In genomic region chr4:87529187-87529586, GRCh38 we compare ENCODE assay signal across 11 cellular contexts. TPM values are rescaled to one million over a fixed set of nuclear protein-coding genes. Genes with fewer than 3 reads are reported as not detected.
DNase-seq lines count a peak whose midpoint lies in the region; ATAC-seq and TF ChIP-seq lines count a peak whose summit lies in the region.
"Had no signal": no experiment of that assay in that cellular context is flagged by ENCODE, and none has a peak within 500 bp of the region (broad histone marks: within the 10 kb centered on the region; RNA-seq: fewer than 3 reads in every experiment).

Gene SPARCL1 (minus strand): TSS chr4:87529376. CDS start chr4:87499574, 29,802 bp downstream.

- no peaks in the 10 kb centered on the region for H3K4me1 ChIP-seq in mucosa of rectum (ENCODE audit: control insufficient read depth in 2 of 2, insufficient read depth in 2 of 2, low read length in 2 of 2)
- peaks cover 36% of the 10 kb centered on the region for H3K4me1 ChIP-seq in suprapubic skin

- H3K9ac ChIP-seq in mucosa of rectum (ENCODE audit: low read depth in 1 of 2, low read length in 2 of 2) = peak within 1 kb of the TSS; percentile 64 to 71

- CTCF ChIA-PET in activated naive CD4-positive, alpha-beta T cell treated with anti-CD3 and anti-CD28 coated beads, Interleukin-2, amount 10 ng/mL, durations not matched to agents 7 days and 5 days (lab: Charles Lee) = no interaction called here

- peaks cover 0 to 4% of the 10 kb centered on the region in 2 donors for H3K9me3 ChIP-seq in mucosa of rectum (ENCODE audit: control insufficient read depth in 2 of 2, low read length in 2 of 2)
- H3K9me3 ChIP-seq in suprapubic skin = no peaks in the 10 kb centered on the region
- H3K9me3 ChIP-seq: MG63 had no signal

- H3K27me3 ChIP-seq in mucosa of rectum (ENCODE audit: control insufficient read depth in 2 of 2, insufficient read depth in 2 of 2, low read length in 2 of 2) (no peaks in the 10 kb centered on the region), suprapubic skin (no peaks in the 10 kb centered on the region)
- H3K27me3 ChIP-seq: MG63 had no signal

- DNase-seq in fibroblast of the aortic adventitia (ENCODE audit: low read depth) (peak; percentile 59), suprapubic skin (ENCODE audit: low spot score in 2 of 2) (no peak)
- no peak for DNase-seq in activated naive CD4-positive, alpha-beta T cell treated with anti-CD3 and anti-CD28 coated beads, Interleukin-2, amount 10 ng/mL, durations not matched to agents 7 days and 5 days
- DNase-seq in naive thymus-derived CD8-positive, alpha-beta T cell = no peak
- DNase-seq: MG63 had no signal

- TF ChIP-seq EP300 in suprapubic skin (IDR thresholded peaks at IDR 0.05) = no peak

- POLR2A ChIA-PET in naive thymus-derived CD8-positive, alpha-beta T cell (lab: Charles Lee) = no interaction called here

- TF ChIP-seq CTCF in fibroblast of the aortic adventitia (IDR thresholded peaks at IDR 0.05; ENCODE audit: insufficient read depth, low read length) (no peak), suprapubic skin (IDR thresholded peaks at IDR 0.05) (no peak)

- H3K27ac Mint-ChIP-seq in activated naive CD4-positive, alpha-beta T cell treated with anti-CD3 and anti-CD28 coated beads, Interleukin-2, amount 10 ng/mL, durations not matched to agents 7 days and 5 days = no peak within 1 kb of the TSS
- H3K27ac Mint-ChIP-seq in naive thymus-derived CD8-positive, alpha-beta T cell = no peak within 1 kb of the TSS
- H3K27ac Mint-ChIP-seq: activated T-helper 2 cell treated with anti-CD3 and anti-CD28 coated beads, Interferon-gamma antibody, Interleukin-2, Interleukin-4, amounts not matched to agents 10 μg/mL and 5 μg/mL and 100 μg/mL, durations not matched to agents 14 hours and 24 hours and 36 hours; natural killer cell treated with Interleukin-12 subunit alpha and Interleukin-12 subunit beta and Interleukin-15 and Interleukin-18, amount 100 ng/mL, for 72 hours had no signal

- H3K4me1 Mint-ChIP-seq in activated naive CD4-positive, alpha-beta T cell treated with anti-CD3 and anti-CD28 coated beads, Interleukin-2, amount 10 ng/mL, durations not matched to agents 7 days and 5 days = no peaks in the 10 kb centered on the region
- no peaks in the 10 kb centered on the region for H3K4me1 Mint-ChIP-seq in naive thymus-derived CD8-positive, alpha-beta T cell

- TF ChIP-seq POLR2A in suprapubic skin (IDR thresholded peaks at IDR 0.05) = no peak

- no peaks in the 10 kb centered on the region for H3K36me3 Mint-ChIP-seq in activated naive CD4-positive, alpha-beta T cell treated with anti-CD3 and anti-CD28 coated beads, Interleukin-2, amount 10 ng/mL, durations not matched to agents 7 days and 5 days
- H3K36me3 Mint-ChIP-seq in naive thymus-derived CD8-positive, alpha-beta T cell = peaks cover 0 to 11% (median 0%) of the 10 kb centered on the region in 3 donors

- H3K9me3 Mint-ChIP-seq in activated naive CD4-positive, alpha-beta T cell treated with anti-CD3 and anti-CD28 coated beads, Interleukin-2, amount 10 ng/mL, durations not matched to agents 7 days and 5 days = peaks cover 6% of the 10 kb centered on the region
- H3K9me3 Mint-ChIP-seq in naive thymus-derived CD8-positive, alpha-beta T cell = peaks cover 0 to 17% (median 5%) of the 10 kb centered on the region in 9 donors

- H3K36me3 ChIP-seq in mucosa of rectum (ENCODE audit: control insufficient read depth in 2 of 2, insufficient read depth in 2 of 2, low read length in 2 of 2) (no peaks in the 10 kb centered on the region), suprapubic skin (no peaks in the 10 kb centered on the region)
- H3K36me3 ChIP-seq: MG63 had no signal

- H3K4me3 Mint-ChIP-seq in activated naive CD4-positive, alpha-beta T cell treated with anti-CD3 and anti-CD28 coated beads, Interleukin-2, amount 10 ng/mL, durations not matched to agents 7 days and 5 days = no peak within 1 kb of the TSS
- H3K4me3 Mint-ChIP-seq in naive thymus-derived CD8-positive, alpha-beta T cell = no peak within 1 kb of the TSS
- H3K4me3 Mint-ChIP-seq: natural killer cell treated with Interleukin-12 subunit alpha and Interleukin-12 subunit beta and Interleukin-15 and Interleukin-18, amount 100 ng/mL, for 72 hours had no signal

- no peak for ATAC-seq in GM21367 (IDR thresholded peaks at IDR 0.05; ENCODE audit: unreplicated experiment)
- no peak for ATAC-seq in HG03520 (IDR thresholded peaks at IDR 0.05; ENCODE audit: unreplicated experiment)
- ATAC-seq in naive thymus-derived CD8-positive, alpha-beta T cell = no peak
- ATAC-seq: natural killer cell treated with Interleukin-12 subunit alpha and Interleukin-12 subunit beta and Interleukin-15 and Interleukin-18, amount 100 ng/mL, for 72 hours had no signal

- no peaks in the 10 kb centered on the region for H3K27me3 Mint-ChIP-seq in activated naive CD4-positive, alpha-beta T cell treated with anti-CD3 and anti-CD28 coated beads, Interleukin-2, amount 10 ng/mL, durations not matched to agents 7 days and 5 days
- no peaks in the 10 kb centered on the region for H3K27me3 Mint-ChIP-seq in naive thymus-derived CD8-positive, alpha-beta T cell

- H3K27ac ChIP-seq in angular gyrus (ENCODE audit: low read depth, low read length) (peak within 1 kb of the TSS; percentile 92), mucosa of rectum (ENCODE audit: low read depth in 2 of 2, low read length in 2 of 2) (peak within 1 kb of the TSS; percentile 69 to 86), suprapubic skin (peak within 1 kb of the TSS; percentile 49)

- H3K4me3 ChIP-seq in fibroblast of the aortic adventitia (ENCODE audit: low read depth, low read length) (no peak within 1 kb of the TSS), mucosa of rectum (ENCODE audit: low read length in 2 of 2) (peak within 1 kb of the TSS; percentile 57 to 68), suprapubic skin (peak within 1 kb of the TSS; percentile 43)
- H3K4me3 ChIP-seq: MG63 had no signal

- 40% methylated on average over 4 of the region's 4 CpGs for WGBS in suprapubic skin

RNA-seq across cellular contexts. Expression of gene SPARCL1, which starts in this region (rescaled TPM):
- not detected in 2 replicates for total RNA-seq in fibroblast of the aortic adventitia (ENCODE audit: low replicate concordance)
- 100 to 1,000 TPM in 2 of 4 donors, 10 to 100 TPM in 2; 62.3 to 124 (median 84.0) TPM for total RNA-seq in suprapubic skin
- total RNA-seq in naive thymus-derived CD8-positive, alpha-beta T cell = not detected
- not detected for polyA plus RNA-seq in naive thymus-derived CD8-positive, alpha-beta T cell
- total RNA-seq: activated T-helper 2 cell treated with anti-CD3 and anti-CD28 coated beads, Interferon-gamma antibody, Interleukin-2, Interleukin-4, amounts not matched to agents 10 μg/mL and 5 μg/mL and 100 μg/mL, durations not matched to agents 14 hours and 24 hours and 36 hours; natural killer cell treated with Interleukin-12 subunit alpha and Interleukin-12 subunit beta and Interleukin-15 and Interleukin-18, amount 100 ng/mL, for 72 hours had no signal

Comparison
In these comparisons a context has a peak if more than half of its experiments do, and no peak if none do; other contexts are left out.
1. RNA of gene SPARCL1 (total RNA-seq): 62.3 to 124 TPM in suprapubic skin; not detected in fibroblast of the aortic adventitia and not detected in naive thymus-derived CD8-positive, alpha-beta T cell; every median in the first group is over 10 times any median in the second.
2. Peak in DNase-seq in fibroblast of the aortic adventitia; RNA of the gene not detected or under 1 TPM.
3. Peak in every context shown above with its lines, with median percentiles within 50 percentile points of each other: H3K27ac ChIP-seq.